In the genomic region with DNA sequence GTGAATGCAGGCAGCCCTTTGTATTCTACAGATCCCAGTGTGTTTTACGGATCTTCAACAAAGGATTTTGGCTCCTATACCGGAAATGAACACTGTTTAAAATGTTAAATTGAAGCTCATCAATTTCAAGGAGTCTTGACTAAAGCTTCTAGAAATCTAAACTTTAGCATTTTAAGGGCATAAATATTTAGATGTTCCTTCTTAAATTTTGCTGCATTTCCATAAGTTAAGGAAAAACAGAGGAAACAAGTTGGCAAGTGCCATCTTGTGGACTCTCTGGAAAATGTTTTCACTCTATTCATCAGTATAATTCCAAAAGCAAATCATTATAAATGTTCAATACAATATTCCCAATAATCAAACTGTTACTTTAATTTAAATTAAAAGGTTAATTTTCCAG, we compare ENCODE assay signal across 8 cellular contexts. TPM values are rescaled to one million over a fixed set of nuclear protein-coding genes. Genes with fewer than 3 reads are reported as not detected.
DNase-seq lines count a peak whose midpoint lies in the region; ATAC-seq, FAIRE-seq and TF ChIP-seq lines count a peak whose summit lies in the region.

No MANE protein-coding gene starts in this region.

- peak; percentile 99 for FAIRE-seq in islet of Langerhans (lab: Jason Lieb, UNC)

- H3K4me1 Mint-ChIP-seq in natural killer cell: peaks cover 0 to 8% of the 10 kb centered on the region in 2 donors

- H3K4me3 Mint-ChIP-seq in natural killer cell: no peak overlapping the region

- H3K9me3 ChIP-seq in left ventricle myocardium inferior (replicated peaks) (no peaks in the 10 kb centered on the region), adipocyte (ENCODE audit: control insufficient read depth, low read length) (no peaks in the 10 kb centered on the region), uterus (no peaks in the 10 kb centered on the region)

- peaks cover 4 to 20% of the 10 kb centered on the region in 2 donors for H3K27me3 Mint-ChIP-seq in natural killer cell (ENCODE audit: low read depth in 2 of 2)

- no peaks in the 10 kb centered on the region for H3K36me3 Mint-ChIP-seq in natural killer cell

- no peak overlapping the region for H3K27ac Mint-ChIP-seq in natural killer cell

- intact Hi-C loops in left ventricle myocardium inferior (cut with micrococcal nuclease): loop anchor here (5.0 kb wide), 1 partner anchor 213 kb away; no protein-coding TSS in a partner anchor
- intact Hi-C loops in Right ventricle myocardium superior (cut with DNase I): loop anchor here (2.0 kb wide), 1 partner anchor 213 kb away; no protein-coding TSS in a partner anchor
- intact Hi-C loops in uterus (cut with DNase I; ENCODE audit: low total_unique reads): no loop called here
- intact Hi-C loops in natural killer cell (cut with micrococcal nuclease): no loop called here

- TF ChIP-seq POLR2A in uterus (IDR thresholded peaks at IDR 0.05): no peak

- H3K36me3 ChIP-seq in left ventricle myocardium inferior: no peaks in the 10 kb centered on the region
- H3K36me3 ChIP-seq in adipocyte (ENCODE audit: control insufficient read depth, insufficient read depth, low read length, severe bottlenecking): no peaks in the 10 kb centered on the region
- no peaks in the 10 kb centered on the region for H3K36me3 ChIP-seq in uterus

- H3K4me3 ChIP-seq in left ventricle myocardium inferior (no peak overlapping the region), adipocyte (ENCODE audit: low read length) (no peak overlapping the region), uterus (no peak overlapping the region)

- no peaks in the 10 kb centered on the region for H3K9me3 Mint-ChIP-seq in natural killer cell

- peaks cover 4% of the 10 kb centered on the region for H3K4me1 ChIP-seq in left ventricle myocardium inferior
- no peaks in the 10 kb centered on the region for H3K4me1 ChIP-seq in adipocyte (ENCODE audit: control insufficient read depth, insufficient read depth, low read length)
- no peaks in the 10 kb centered on the region for H3K4me1 ChIP-seq in uterus

- DNase-seq in left ventricle myocardium inferior (no peak), Right ventricle myocardium superior (no peak), adipocyte (ENCODE audit: low read depth) (peak; percentile 71), uterus (no peak), natural killer cell (no peak), MV-4-11 (lab: John Stamatoyannopoulos, UW) (no peak), OCI-M2 (lab: John Stamatoyannopoulos, UW; ENCODE audit: unreplicated experiment) (no peak)

- H3K27me3 ChIP-seq in left ventricle myocardium inferior (ENCODE audit: low read depth): no peaks in the 10 kb centered on the region
- no peaks in the 10 kb centered on the region for H3K27me3 ChIP-seq in adipocyte (replicated peaks; ENCODE audit: control insufficient read depth, insufficient read depth, low read length)
- H3K27me3 ChIP-seq in uterus: no peaks in the 10 kb centered on the region

- peak overlapping the region; percentile 59 for H3K9ac ChIP-seq in adipocyte (ENCODE audit: low read length)

- TF ChIP-seq CTCF in left ventricle myocardium inferior (IDR thresholded peaks at IDR 0.05; ENCODE audit: borderline replicate concordance) (peak; percentile 67), uterus (IDR thresholded peaks at IDR 0.05) (peak; percentile 8 to 36 (median 33)), natural killer cell (IDR thresholded peaks at IDR 0.05) (no peak)

- ATAC-seq in Right ventricle myocardium superior (ENCODE audit: poor library complexity) (no peak), natural killer cell (no peak)

- H3K27ac ChIP-seq in left ventricle myocardium inferior (replicated peaks) (no peak overlapping the region), uterus (no peak overlapping the region)

RNA-seq across cellular contexts. Expression of gene CHN1, which starts 19.6 kb away (rescaled TPM):
- total RNA-seq in left ventricle myocardium inferior: 14.2 TPM
- 9.2 TPM for total RNA-seq in Right ventricle myocardium superior
- total RNA-seq in uterus: 10 to 100 TPM; 11.8 to 56.7 (median 18.1) TPM
- total RNA-seq in natural killer cell: 1 to 10 TPM in 1 of 3 donors, under 1 TPM in 2; 0.80 to 1.7 (median 0.88) TPM

Comparison
In these comparisons a context has a peak if more than half of its experiments do, and no peak if none do; other contexts are left out.
1. intact Hi-C loops: an anchor here in left ventricle myocardium inferior (5.0 kb wide) and Right ventricle myocardium superior (2.0 kb wide); none called in uterus and natural killer cell.